8 cellular contexts compared by ENCODE assay signal in the genomic region with DNA sequence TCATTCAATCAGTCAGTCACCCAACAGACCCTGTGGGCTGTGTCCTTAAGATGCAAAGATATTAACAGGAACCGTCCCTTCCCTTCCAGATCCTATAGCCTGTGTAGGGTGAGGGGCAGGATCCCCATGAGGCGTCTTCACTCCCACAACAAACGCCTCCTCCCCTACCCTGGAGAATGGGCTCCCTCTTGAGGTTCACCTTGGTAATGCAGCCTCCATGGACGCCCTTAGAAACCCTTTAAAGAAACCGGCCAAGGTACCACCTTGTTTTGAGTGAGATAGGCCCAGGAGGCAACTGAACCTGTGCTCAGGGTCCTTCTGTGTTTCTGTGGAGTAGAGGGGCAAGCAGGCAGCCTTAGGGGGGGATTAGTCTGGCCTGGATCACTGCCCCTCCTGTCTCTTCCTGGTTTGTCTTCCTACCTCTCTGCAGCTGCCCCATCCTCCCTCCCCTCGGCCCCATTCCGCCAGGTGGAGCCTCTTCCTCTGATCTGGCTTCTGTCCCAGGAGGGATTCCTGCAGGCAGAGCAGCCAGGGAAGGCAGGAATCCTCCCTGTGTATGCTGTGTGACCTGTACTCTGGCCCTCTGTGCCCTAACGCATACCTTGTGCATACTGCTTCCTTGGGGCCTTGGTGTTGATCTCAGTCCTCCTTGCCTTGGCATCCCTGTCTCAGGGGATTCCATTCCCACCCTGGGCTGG. TPM values are rescaled to one million over a fixed set of nuclear protein-coding genes. Genes with fewer than 3 reads are reported as not detected.
DNase-seq lines count a peak whose midpoint lies in the region; ATAC-seq and TF ChIP-seq lines count a peak whose summit lies in the region.

No MANE protein-coding gene starts in this region.

- H3K36me3 Mint-ChIP-seq in brain: no peaks in the 10 kb centered on the region

- TF ChIP-seq CTCF in brain (conservative IDR thresholded peaks at IDR 0.05): peak; percentile 93 to 97

- intact Hi-C loops in Right ventricle myocardium inferior (cut with DNase I) (loop anchor here (1.0 kb wide), 2 partner anchors 91 to 386 kb away; a partner anchor contains a TSS), cardiac septum (cut with DNase I) (loop anchor here (1.0 kb wide), 1 partner anchor 91 kb away; no protein-coding TSS in a partner anchor)

- H3K27ac Mint-ChIP-seq in brain: peak overlapping the region in 3 of 5 experiments; percentile 33 to 71 (median 37)

- ATAC-seq in Right ventricle myocardium inferior (peak; percentile 77), HG03460 (IDR thresholded peaks at IDR 0.05; ENCODE audit: unreplicated experiment) (no peak)

- no peak for DNase-seq in Right ventricle myocardium inferior (ENCODE audit: missing footprints)
- DNase-seq in cardiac septum (ENCODE audit: low spot score): no peak
- peak; percentile 20 for DNase-seq in NCI-H2081 treated with DMSO at 0.1 percent for 48 hours (lab: John Stamatoyannopoulos, UW)
- peak; percentile 72 for DNase-seq in UCSD-AML1 (lab: John Stamatoyannopoulos, UW; ENCODE audit: unreplicated experiment)
- DNase-seq in iPS-NIHi11 (ENCODE audit: low spot score): peak; percentile 92
- peak; percentile 50 to 52 for DNase-seq in stimulated activated CD4-positive, alpha-beta T cell treated with anti-CD3 and anti-CD28 coated beads, Interleukin-15, amount 100 ng/mL, for 1 hour (ENCODE audit: low read depth in 1 of 2, low spot score in 1 of 2)

- H3K4me3 Mint-ChIP-seq in brain: no peak overlapping the region

- no peaks in the 10 kb centered on the region for H3K9me3 Mint-ChIP-seq in brain

- H3K27me3 Mint-ChIP-seq in brain: peaks cover 7% of the 10 kb centered on the region

- H3K4me1 Mint-ChIP-seq in brain: peaks cover 10% of the 10 kb centered on the region

RNA-seq across cellular contexts. Expression of a gene that starts 6.6 kb away (rescaled TPM):
- total RNA-seq in Right ventricle myocardium inferior: not detected
- not detected for total RNA-seq in cardiac septum
- 0.20 TPM for polyA plus RNA-seq in brain (ENCODE audit: insufficient read depth, low read depth, low replicate concordance)

RNA-seq across cellular contexts. Expression of a gene that starts 24.2 kb away (rescaled TPM):
- total RNA-seq in Right ventricle myocardium inferior: 2.0 TPM
- total RNA-seq in cardiac septum: 1.3 TPM
- polyA plus RNA-seq in brain (ENCODE audit: insufficient read depth, low read depth, low replicate concordance): 0.34 TPM

RNA-seq across cellular contexts. Expression of a gene that starts 28.2 kb away (rescaled TPM):
- total RNA-seq in Right ventricle myocardium inferior: 1.2 TPM
- 2.6 TPM for total RNA-seq in cardiac septum
- 0.61 TPM for polyA plus RNA-seq in brain (ENCODE audit: insufficient read depth, low read depth, low replicate concordance)

RNA-seq across cellular contexts. Expression of a gene that starts 51.1 kb away (rescaled TPM):
- 62.3 TPM for total RNA-seq in Right ventricle myocardium inferior
- total RNA-seq in cardiac septum: 54.9 TPM
- polyA plus RNA-seq in brain (ENCODE audit: insufficient read depth, low read depth, low replicate concordance): 33.6 TPM

Comparison
In these comparisons a context has a peak if more than half of its experiments do, and no peak if none do; other contexts are left out.
1. DNase-seq: peak in NCI-H2081 treated with DMSO at 0.1 percent for 48 hours (single experiment), UCSD-AML1 (single experiment), iPS-NIHi11 (single experiment) and stimulated activated CD4-positive, alpha-beta T cell treated with anti-CD3 and anti-CD28 coated beads, Interleukin-15, amount 100 ng/mL, for 1 hour (2 of 2); none in Right ventricle myocardium inferior (single experiment) and cardiac septum (single experiment).